Comparison of ENCODE assay signal across 2 cellular contexts in genomic region chr6:13175759-13176158, GRCh38.
TF ChIP-seq lines count a peak whose summit lies in the region.

No MANE protein-coding gene starts in this region.

TF ChIP-seq in GM23338, 12 proteins besides CTCF, POLR2A, EP300 and RAD21:
- TF ChIP-seq REST (IDR thresholded peaks at IDR 0.05; ENCODE audit: unreplicated experiment): no peak
- TF ChIP-seq STAT1 (IDR thresholded peaks at IDR 0.05; ENCODE audit: unreplicated experiment): no peak
- TF ChIP-seq EZH2 (IDR thresholded peaks at IDR 0.05; ENCODE audit: low read depth, unreplicated experiment): no peak
- no peak for TF ChIP-seq ETS1 (IDR thresholded peaks at IDR 0.05)
- no peak for TF ChIP-seq NANOG (IDR thresholded peaks at IDR 0.05; ENCODE audit: borderline replicate concordance)
- no peak for TF ChIP-seq CREB1 (CRISPR knock-in tag; IDR thresholded peaks at IDR 0.05; ENCODE audit: low read depth)
- no peak for TF ChIP-seq EZH2phosphoT487 (IDR thresholded peaks at IDR 0.05; ENCODE audit: unreplicated experiment)
- no peak for TF ChIP-seq ZNF114 (CRISPR knock-in tag; IDR thresholded peaks at IDR 0.05)
- no peak; the same call in 1 of the 2 replicates for TF ChIP-seq ZNF462 (CRISPR knock-in tag; IDR thresholded peaks at IDR 0.05)
- TF ChIP-seq JUNB (IDR thresholded peaks at IDR 0.05; ENCODE audit: unreplicated experiment): no peak
- TF ChIP-seq POLR2AphosphoS5 (IDR thresholded peaks at IDR 0.05; ENCODE audit: low read depth): no peak
- no peak for TF ChIP-seq ZNF331 (CRISPR knock-in tag; IDR thresholded peaks at IDR 0.05; ENCODE audit: low read depth)

TF ChIP-seq in H1, 55 proteins besides CTCF, POLR2A, EP300 and RAD21:
- TF ChIP-seq SIN3A (conservative IDR thresholded peaks at IDR 0.05 in 1 of 2, IDR thresholded peaks at IDR 0.05 in 1 of 2; ENCODE audit: low read depth in 1 of 2, low read length in 2 of 2) (no peak), BCL11A (IDR thresholded peaks at IDR 0.05; ENCODE audit: low read depth in 2 of 2, low read length in 2 of 2) (no peak), BRCA1 (IDR thresholded peaks at IDR 0.05; ENCODE audit: low read depth, low read length) (no peak), SRF (IDR thresholded peaks at IDR 0.05; ENCODE audit: low read depth, low read length) (no peak)
